Comparison of ENCODE assay signal across 1 cellular context in genomic region chr18:21257383-21257782, GRCh38.
TF ChIP-seq lines count a peak whose summit lies in the region.

No MANE protein-coding gene starts in this region.

TF ChIP-seq in IMR-90, 13 proteins besides CTCF, POLR2A, EP300 and RAD21:
- TF ChIP-seq NFE2L2 (IDR thresholded peaks at IDR 0.05; ENCODE audit: low read depth, low read length) (no peak), RCOR1 (IDR thresholded peaks at IDR 0.05; ENCODE audit: insufficient replicate concordance, low read length) (no peak), CHD1 (IDR thresholded peaks at IDR 0.05; ENCODE audit: low read depth, low read length) (no peak), USF2 (IDR thresholded peaks at IDR 0.05; ENCODE audit: low read depth, low read length) (no peak), ELK1 (IDR thresholded peaks at IDR 0.05; ENCODE audit: borderline replicate concordance, low read depth, low read length) (no peak), MAZ (IDR thresholded peaks at IDR 0.05; ENCODE audit: borderline replicate concordance, low read depth, low read length) (no peak), FOS (IDR thresholded peaks at IDR 0.05; ENCODE audit: low read depth, low read length) (no peak), MAFK (IDR thresholded peaks at IDR 0.05; ENCODE audit: low read depth, low read length) (no peak), RFX5 (IDR thresholded peaks at IDR 0.05; ENCODE audit: low read depth, low read length) (no peak), BHLHE40 (IDR thresholded peaks at IDR 0.05; ENCODE audit: low read depth, low read length) (no peak), CEBPB (IDR thresholded peaks at IDR 0.05; ENCODE audit: low read depth, low read length) (no peak), MXI1 (IDR thresholded peaks at IDR 0.05; ENCODE audit: borderline replicate concordance, low read depth, low read length) (no peak), SMC3 (IDR thresholded peaks at IDR 0.05; ENCODE audit: low read depth, low read length) (no peak)
